14 cellular contexts compared by ENCODE assay signal in the genomic region with DNA sequence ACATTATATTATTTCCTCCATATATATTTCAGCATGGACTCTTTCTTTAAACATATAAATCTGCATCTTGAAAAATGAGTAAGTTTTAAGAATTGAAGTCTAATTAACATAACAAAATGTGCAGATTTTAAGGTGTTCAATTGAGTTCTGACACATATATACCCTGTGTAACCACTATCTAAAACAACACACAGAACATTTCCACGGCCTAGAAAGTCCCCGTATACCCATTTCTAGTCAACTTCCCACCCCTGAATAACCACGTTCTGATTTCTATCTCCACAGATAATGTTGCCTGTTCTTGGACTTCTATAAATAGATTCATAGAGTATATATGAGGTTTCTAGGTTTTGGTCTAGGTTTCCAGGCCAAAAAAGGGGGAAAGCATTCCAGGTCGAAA.
DNase-seq lines count a peak whose midpoint lies in the region; ATAC-seq lines count a peak whose summit lies in the region.
"Had no signal": no experiment of that assay in that cellular context is flagged by ENCODE, and none has a peak within 500 bp of the region (broad histone marks: within the 10 kb centered on the region; RNA-seq: fewer than 3 reads in every experiment).

No MANE protein-coding gene starts in this region.

- peaks cover 67% of the 10 kb centered on the region for H3K4me1 Mint-ChIP-seq in activated CD4-positive, alpha-beta memory T cell treated with anti-CD3 and anti-CD28 coated beads for 36 hours (ENCODE audit: low read depth)
- H3K4me1 Mint-ChIP-seq in activated CD4-positive, alpha-beta memory T cell treated with anti-CD3 and anti-CD28 coated beads, Interleukin-2, amount 10 ng/mL, durations not matched to agents 7 days and 5 days: peaks cover 28% of the 10 kb centered on the region
- peaks cover 53 to 89% (median 70%) of the 10 kb centered on the region in 4 donors for H3K4me1 Mint-ChIP-seq in CD4-positive, alpha-beta memory T cell
- peaks cover 47% of the 10 kb centered on the region for H3K4me1 Mint-ChIP-seq in activated naive CD8-positive, alpha-beta T cell treated with anti-CD3 and anti-CD28 coated beads for 36 hours
- H3K4me1 Mint-ChIP-seq in natural killer cell treated with Interleukin-12 subunit alpha and Interleukin-12 subunit beta and Interleukin-15 and Interleukin-18, amount 100 ng/mL, for 72 hours (ENCODE audit: low read depth in 2 of 2): peaks cover 38 to 43% of the 10 kb centered on the region in 2 donors

- H3K4me3 Mint-ChIP-seq in activated CD4-positive, alpha-beta memory T cell treated with anti-CD3 and anti-CD28 coated beads for 36 hours: no peak overlapping the region
- no peak overlapping the region for H3K4me3 Mint-ChIP-seq in activated CD4-positive, alpha-beta memory T cell treated with anti-CD3 and anti-CD28 coated beads, Interleukin-2, amount 10 ng/mL, durations not matched to agents 7 days and 5 days
- H3K4me3 Mint-ChIP-seq in CD4-positive, alpha-beta memory T cell: peak overlapping the region in 3 of 8 donors; percentile 14 to 64 (median 26)
- H3K4me3 Mint-ChIP-seq in activated naive CD8-positive, alpha-beta T cell treated with anti-CD3 and anti-CD28 coated beads for 36 hours: no peak overlapping the region
- H3K4me3 Mint-ChIP-seq in natural killer cell treated with Interleukin-12 subunit alpha and Interleukin-12 subunit beta and Interleukin-15 and Interleukin-18, amount 100 ng/mL, for 72 hours: no peak overlapping the region

- H3K4me1 ChIP-seq in CD4-positive, alpha-beta memory T cell (ENCODE audit: insufficient read depth, low read length): peaks cover 65% of the 10 kb centered on the region

- H3K36me3 ChIP-seq in CD4-positive, alpha-beta memory T cell (ENCODE audit: insufficient read depth, low read length): no peaks in the 10 kb centered on the region

- H3K27ac ChIP-seq in CD4-positive, alpha-beta memory T cell (ENCODE audit: low read depth, low read length): peak overlapping the region; percentile 8

- H3K27me3 Mint-ChIP-seq in activated CD4-positive, alpha-beta memory T cell treated with anti-CD3 and anti-CD28 coated beads for 36 hours: no peaks in the 10 kb centered on the region
- H3K27me3 Mint-ChIP-seq in activated CD4-positive, alpha-beta memory T cell treated with anti-CD3 and anti-CD28 coated beads, Interleukin-2, amount 10 ng/mL, durations not matched to agents 7 days and 5 days: no peaks in the 10 kb centered on the region
- H3K27me3 Mint-ChIP-seq in CD4-positive, alpha-beta memory T cell: no peaks in the 10 kb centered on the region
- H3K27me3 Mint-ChIP-seq in activated naive CD8-positive, alpha-beta T cell treated with anti-CD3 and anti-CD28 coated beads for 36 hours: no peaks in the 10 kb centered on the region
- H3K27me3 Mint-ChIP-seq in natural killer cell treated with Interleukin-12 subunit alpha and Interleukin-12 subunit beta and Interleukin-15 and Interleukin-18, amount 100 ng/mL, for 72 hours: no peaks in the 10 kb centered on the region

- ATAC-seq in natural killer cell treated with Interleukin-12 subunit alpha and Interleukin-12 subunit beta and Interleukin-15 and Interleukin-18, amount 100 ng/mL, for 72 hours: no peak

- CTCF ChIA-PET in activated CD4-positive, alpha-beta memory T cell treated with anti-CD3 and anti-CD28 coated beads for 36 hours (lab: Charles Lee): interaction anchor here (2.0 kb wide), 1 partner anchor 10 kb away, joined by 18 read pairs; no protein-coding TSS in a partner anchor
- CTCF ChIA-PET in activated CD4-positive, alpha-beta memory T cell treated with anti-CD3 and anti-CD28 coated beads, Interleukin-2, amount 10 ng/mL, durations not matched to agents 7 days and 5 days (lab: Charles Lee): interaction anchor here (1.5 kb wide), 1 partner anchor 10 kb away, joined by 13 read pairs; no protein-coding TSS in a partner anchor
- CTCF ChIA-PET in CD4-positive, alpha-beta memory T cell (lab: Charles Lee; ENCODE audit: partially characterized antibody): interaction anchor here (2.7 kb wide), 1 partner anchor 10 kb away, joined by 14 read pairs; no protein-coding TSS in a partner anchor

- H3K9me3 ChIP-seq in CD4-positive, alpha-beta memory T cell (ENCODE audit: control insufficient read depth in 1 of 2, low read length in 2 of 2): no peaks in the 10 kb centered on the region

- no peaks in the 10 kb centered on the region for H3K9me3 Mint-ChIP-seq in activated CD4-positive, alpha-beta memory T cell treated with anti-CD3 and anti-CD28 coated beads for 36 hours
- no peaks in the 10 kb centered on the region for H3K9me3 Mint-ChIP-seq in activated CD4-positive, alpha-beta memory T cell treated with anti-CD3 and anti-CD28 coated beads, Interleukin-2, amount 10 ng/mL, durations not matched to agents 7 days and 5 days
- H3K9me3 Mint-ChIP-seq in CD4-positive, alpha-beta memory T cell: no peaks in the 10 kb centered on the region
- no peaks in the 10 kb centered on the region for H3K9me3 Mint-ChIP-seq in activated naive CD8-positive, alpha-beta T cell treated with anti-CD3 and anti-CD28 coated beads for 36 hours
- no peaks in the 10 kb centered on the region for H3K9me3 Mint-ChIP-seq in natural killer cell treated with Interleukin-12 subunit alpha and Interleukin-12 subunit beta and Interleukin-15 and Interleukin-18, amount 100 ng/mL, for 72 hours

- POLR2A ChIA-PET in activated CD4-positive, alpha-beta memory T cell treated with anti-CD3 and anti-CD28 coated beads for 36 hours (lab: Charles Lee): no interaction called here
- POLR2A ChIA-PET in activated CD4-positive, alpha-beta memory T cell treated with anti-CD3 and anti-CD28 coated beads, Interleukin-2, amount 10 ng/mL, durations not matched to agents 7 days and 5 days (lab: Charles Lee): no interaction called here
- POLR2A ChIA-PET in CD4-positive, alpha-beta memory T cell (lab: Charles Lee; ENCODE audit: partially characterized antibody): interaction anchor here (1.3 kb wide), 1 partner anchor 88 kb away, joined by 3 read pairs; no protein-coding TSS in a partner anchor

- peak overlapping the region; percentile 24 for H3K27ac Mint-ChIP-seq in activated CD4-positive, alpha-beta memory T cell treated with anti-CD3 and anti-CD28 coated beads for 36 hours
- no peak overlapping the region for H3K27ac Mint-ChIP-seq in activated CD4-positive, alpha-beta memory T cell treated with anti-CD3 and anti-CD28 coated beads, Interleukin-2, amount 10 ng/mL, durations not matched to agents 7 days and 5 days
- peak overlapping the region in 6 of 7 donors; percentile 24 to 89 (median 75) for H3K27ac Mint-ChIP-seq in CD4-positive, alpha-beta memory T cell
- H3K27ac Mint-ChIP-seq in activated naive CD8-positive, alpha-beta T cell treated with anti-CD3 and anti-CD28 coated beads for 36 hours: peak overlapping the region; percentile 6
- peak overlapping the region; percentile 27 to 77 for H3K27ac Mint-ChIP-seq in natural killer cell treated with Interleukin-12 subunit alpha and Interleukin-12 subunit beta and Interleukin-15 and Interleukin-18, amount 100 ng/mL, for 72 hours

- peaks cover 14% of the 10 kb centered on the region for H3K36me3 Mint-ChIP-seq in activated CD4-positive, alpha-beta memory T cell treated with anti-CD3 and anti-CD28 coated beads for 36 hours
- H3K36me3 Mint-ChIP-seq in activated CD4-positive, alpha-beta memory T cell treated with anti-CD3 and anti-CD28 coated beads, Interleukin-2, amount 10 ng/mL, durations not matched to agents 7 days and 5 days (ENCODE audit: low read depth): peaks cover 31% of the 10 kb centered on the region
- H3K36me3 Mint-ChIP-seq in CD4-positive, alpha-beta memory T cell: peaks cover 25 to 44% of the 10 kb centered on the region in 2 donors
- peaks cover 18% of the 10 kb centered on the region for H3K36me3 Mint-ChIP-seq in activated naive CD8-positive, alpha-beta T cell treated with anti-CD3 and anti-CD28 coated beads for 36 hours
- H3K36me3 Mint-ChIP-seq in natural killer cell treated with Interleukin-12 subunit alpha and Interleukin-12 subunit beta and Interleukin-15 and Interleukin-18, amount 100 ng/mL, for 72 hours: peaks cover 6% of the 10 kb centered on the region

- no peak for DNase-seq in activated CD4-positive, alpha-beta memory T cell treated with anti-CD3 and anti-CD28 coated beads for 36 hours
- DNase-seq in activated CD4-positive, alpha-beta memory T cell treated with anti-CD3 and anti-CD28 coated beads, Interleukin-2, amount 10 ng/mL, durations not matched to agents 7 days and 5 days: no peak
- DNase-seq in CD4-positive, alpha-beta memory T cell: no peak
- DNase-seq in activated naive CD8-positive, alpha-beta T cell treated with anti-CD3 and anti-CD28 coated beads for 36 hours: no peak
- no peak for DNase-seq in natural killer cell treated with Interleukin-12 subunit alpha and Interleukin-12 subunit beta and Interleukin-15 and Interleukin-18, amount 100 ng/mL, for 72 hours (ENCODE audit: low spot score)
- DNase-seq in epidermal melanocyte (ENCODE audit: insufficient read length, low spot score): no peak
- DNase-seq in NCI-H69 (lab: John Stamatoyannopoulos, UW): no peak
- DNase-seq in HT-29 (ENCODE audit: low spot score): no peak
- DNase-seq: GOT3, KG1, NCI-H1092 treated with DMSO at 0.1 percent for 48 hours, NCI-H1694 treated with DMSO at 0.1 percent for 48 hours, NCI-H345, NCI-H526 treated with DMSO at 0.1 percent for 48 hours had no signal

- intact Hi-C loops in activated CD4-positive, alpha-beta memory T cell treated with anti-CD3 and anti-CD28 coated beads for 36 hours (cut with micrococcal nuclease): loop anchor here (5.0 kb wide), 1 partner anchor 261 kb away; no protein-coding TSS in a partner anchor
- intact Hi-C loops in CD4-positive, alpha-beta memory T cell (cut with micrococcal nuclease): no loop called here

- H3K27me3 ChIP-seq in CD4-positive, alpha-beta memory T cell (ENCODE audit: insufficient read depth, low read length): no peaks in the 10 kb centered on the region

- no peak overlapping the region for H3K4me3 ChIP-seq in CD4-positive, alpha-beta memory T cell (ENCODE audit: low read length in 2 of 2)
